ENCODE assay signal across 21 cellular contexts in genomic region chr11:27228891-27229290, GRCh38.
"Had no signal": no experiment of that assay in that cellular context is flagged by ENCODE, and none has a peak within 500 bp of the region (broad histone marks: within the 10 kb centered on the region; RNA-seq: fewer than 3 reads in every experiment).

No MANE protein-coding gene starts in this region.

- H3K36me3 ChIP-seq: neural progenitor cell, pancreas, right atrium auricular region had no signal

- H3K27ac ChIP-seq: coronary artery, neural progenitor cell, right atrium auricular region had no signal

- H3K4me2 ChIP-seq: neural progenitor cell had no signal

- H3K4me3 ChIP-seq: body of pancreas, coronary artery, neural progenitor cell, pancreas, right atrium auricular region had no signal

- H3K4me1 ChIP-seq: pancreas had no signal

- H3K27me3 ChIP-seq: body of pancreas, neural progenitor cell, pancreas, right atrium auricular region had no signal

- DNase-seq: activated B cell treated with CpG ODN at 0.5 μM for 24 hours; activated CD4-positive, alpha-beta T cell treated with anti-CD3 and anti-CD28 coated beads for 48 hours; activated CD8-positive, alpha-beta memory T cell treated with anti-CD3 and anti-CD28 coated beads, Interleukin-2, amount 50 U/mL, for 4 hours; activated CD8-positive, alpha-beta T cell treated with anti-CD3 and anti-CD28 coated beads, Interleukin-2, amount 10 ng/mL, durations not matched to agents 7 days and 5 days; activated gamma-delta T cell; activated T-cell treated with anti-CD3 and anti-CD28 coated beads, Interleukin-2, amount 50 U/mL, for 48 hours; amniotic stem cell; body of pancreas; central memory CD4-positive, alpha-beta T cell; foreskin fibroblast; pancreas; small intestine; stimulated activated CD4-positive, alpha-beta T cell treated with anti-CD3 and anti-CD28 coated beads, Interleukin-4, amount 100 ng/mL, for 4 hours; stimulated activated CD8-positive, alpha-beta memory T cell treated with anti-CD3 and anti-CD28 coated beads, Interleukin-4, amount 100 ng/mL, for 48 hours; stimulated activated naive CD8-positive, alpha-beta T cell treated with anti-CD3 and anti-CD28 coated beads, Interleukin-15, Interleukin-2, amounts not matched to agents 100 U/mL and 50 U/mL, for 24 hours; SW 1271; trophoblast cell had no signal

- H3K9ac ChIP-seq: neural progenitor cell had no signal

- H3K9me3 ChIP-seq: body of pancreas, pancreas, right atrium auricular region had no signal

- FAIRE-seq: pancreas, small intestine, TTC549 had no signal
